ENCODE assay signal across 8 cellular contexts in genomic region chr5:160434022-160434531, GRCh38. TPM values are rescaled to one million over a fixed set of nuclear protein-coding genes. Genes with fewer than 3 reads are reported as not detected.
DNase-seq lines count a peak whose midpoint lies in the region; ATAC-seq and TF ChIP-seq lines count a peak whose summit lies in the region.

No MANE protein-coding gene starts in this region.

- no peak overlapping the region for H3K4me3 ChIP-seq in SU-DHL-6 (ENCODE audit: insufficient read depth, low read length, poor library complexity, severe bottlenecking)
- peak overlapping the region; percentile 43 for H3K4me3 ChIP-seq in neural cell (ENCODE audit: low read length)

- peak; percentile 46 for TF ChIP-seq EP300 in neural cell (conservative IDR thresholded peaks at IDR 0.05; ENCODE audit: poor library complexity, severe bottlenecking)

- TF ChIP-seq RAD21 in neural cell (conservative IDR thresholded peaks at IDR 0.05): peak; percentile 28

- DNase-seq in GM10266 (ENCODE audit: extremely low spot score) (peak; percentile 76), NOMO-1 treated with dmso at 0.1 percent for 144 hours (lab: John Stamatoyannopoulos, UW; ENCODE audit: unreplicated experiment) (no peak), left ventricle myocardium superior (no peak)
- no peak for DNase-seq in central memory CD4-positive, alpha-beta T cell

- H2AFZ ChIP-seq in SU-DHL-6 (ENCODE audit: low read depth, low read length, severe bottlenecking): no peak overlapping the region
- peak overlapping the region; percentile 28 for H2AFZ ChIP-seq in neural cell (ENCODE audit: low read depth, low read length)

- H3K27ac ChIP-seq in SU-DHL-6 (ENCODE audit: low read depth, low read length) (no peak overlapping the region), neural cell (ENCODE audit: low read length) (peak overlapping the region; percentile 53)

- H4K20me1 ChIP-seq in SU-DHL-6 (ENCODE audit: low read depth, low read length) (no peaks in the 10 kb centered on the region), neural cell (ENCODE audit: insufficient read depth) (no peaks in the 10 kb centered on the region)

- H3K4me2 ChIP-seq in SU-DHL-6 (ENCODE audit: low read depth, low read length, poor library complexity, severe bottlenecking) (peak overlapping the region; percentile 31), neural cell (ENCODE audit: low read length) (peak overlapping the region; percentile 28)

- H3K36me3 ChIP-seq in SU-DHL-6 (ENCODE audit: low read length) (peaks cover 5% of the 10 kb centered on the region; the same call in 1 of the 2 replicates), neural cell (ENCODE audit: insufficient read depth, low read length) (no peaks in the 10 kb centered on the region)

- H3K27me3 ChIP-seq in SU-DHL-6 (ENCODE audit: low read length) (no peaks in the 10 kb centered on the region), neural cell (ENCODE audit: insufficient read depth, low read depth, low read length) (no peaks in the 10 kb centered on the region)

- no peaks in the 10 kb centered on the region for H3K9me2 ChIP-seq in SU-DHL-6 (replicated peaks; ENCODE audit: insufficient read depth, low read length)
- H3K9me2 ChIP-seq in neural cell (ENCODE audit: insufficient read depth, low read length): no peaks in the 10 kb centered on the region

- H3K9ac ChIP-seq in SU-DHL-6 (ENCODE audit: low read length) (no peak overlapping the region), neural cell (ENCODE audit: low read length) (peak overlapping the region; percentile 3)

- peaks cover 14% of the 10 kb centered on the region for H3F3A ChIP-seq in SU-DHL-6 (ENCODE audit: insufficient read depth)
- H3F3A ChIP-seq in neural cell (ENCODE audit: insufficient read depth, low read length, poor library complexity, severe bottlenecking): no peaks in the 10 kb centered on the region

- intact Hi-C loops in left ventricle myocardium superior (cut with micrococcal nuclease): no loop called here

- H3K79me2 ChIP-seq in SU-DHL-6 (ENCODE audit: insufficient read depth, low read length): no peaks in the 10 kb centered on the region
- H3K79me2 ChIP-seq in neural cell (replicated peaks; ENCODE audit: insufficient read depth, low read length): no peaks in the 10 kb centered on the region

- ATAC-seq in GM19452 (IDR thresholded peaks at IDR 0.05; ENCODE audit: unreplicated experiment) (peak; percentile 67), HG03378 (IDR thresholded peaks at IDR 0.05; ENCODE audit: unreplicated experiment) (peak; percentile 76), left ventricle myocardium superior (no peak)

- TF ChIP-seq CTCF in GM10266 (IDR thresholded peaks at IDR 0.05; ENCODE audit: control insufficient read depth, insufficient read depth, low read depth, missing control alignments) (no peak), SU-DHL-6 (IDR thresholded peaks at IDR 0.05; ENCODE audit: insufficient read depth, low read length, poor library complexity, severe bottlenecking) (no peak), neural cell (IDR thresholded peaks at IDR 0.05; ENCODE audit: poor library complexity, severe bottlenecking) (no peak)

- H3K9me3 ChIP-seq in SU-DHL-6 (ENCODE audit: insufficient read depth, low read length) (no peaks in the 10 kb centered on the region), neural cell (ENCODE audit: low read length) (no peaks in the 10 kb centered on the region)

TF ChIP-seq in neural cell, 6 proteins besides CTCF, POLR2A, EP300 and RAD21:
- TF ChIP-seq EZH2 (IDR thresholded peaks at IDR 0.05; ENCODE audit: borderline replicate concordance, insufficient read depth, low read length, poor library complexity, severe bottlenecking): no peak
- no peak for TF ChIP-seq MXI1 (conservative IDR thresholded peaks at IDR 0.05; ENCODE audit: poor library complexity, severe bottlenecking)
- TF ChIP-seq TAF1 (IDR thresholded peaks at IDR 0.05; ENCODE audit: low read depth): no peak
- TF ChIP-seq, protein P1, sequence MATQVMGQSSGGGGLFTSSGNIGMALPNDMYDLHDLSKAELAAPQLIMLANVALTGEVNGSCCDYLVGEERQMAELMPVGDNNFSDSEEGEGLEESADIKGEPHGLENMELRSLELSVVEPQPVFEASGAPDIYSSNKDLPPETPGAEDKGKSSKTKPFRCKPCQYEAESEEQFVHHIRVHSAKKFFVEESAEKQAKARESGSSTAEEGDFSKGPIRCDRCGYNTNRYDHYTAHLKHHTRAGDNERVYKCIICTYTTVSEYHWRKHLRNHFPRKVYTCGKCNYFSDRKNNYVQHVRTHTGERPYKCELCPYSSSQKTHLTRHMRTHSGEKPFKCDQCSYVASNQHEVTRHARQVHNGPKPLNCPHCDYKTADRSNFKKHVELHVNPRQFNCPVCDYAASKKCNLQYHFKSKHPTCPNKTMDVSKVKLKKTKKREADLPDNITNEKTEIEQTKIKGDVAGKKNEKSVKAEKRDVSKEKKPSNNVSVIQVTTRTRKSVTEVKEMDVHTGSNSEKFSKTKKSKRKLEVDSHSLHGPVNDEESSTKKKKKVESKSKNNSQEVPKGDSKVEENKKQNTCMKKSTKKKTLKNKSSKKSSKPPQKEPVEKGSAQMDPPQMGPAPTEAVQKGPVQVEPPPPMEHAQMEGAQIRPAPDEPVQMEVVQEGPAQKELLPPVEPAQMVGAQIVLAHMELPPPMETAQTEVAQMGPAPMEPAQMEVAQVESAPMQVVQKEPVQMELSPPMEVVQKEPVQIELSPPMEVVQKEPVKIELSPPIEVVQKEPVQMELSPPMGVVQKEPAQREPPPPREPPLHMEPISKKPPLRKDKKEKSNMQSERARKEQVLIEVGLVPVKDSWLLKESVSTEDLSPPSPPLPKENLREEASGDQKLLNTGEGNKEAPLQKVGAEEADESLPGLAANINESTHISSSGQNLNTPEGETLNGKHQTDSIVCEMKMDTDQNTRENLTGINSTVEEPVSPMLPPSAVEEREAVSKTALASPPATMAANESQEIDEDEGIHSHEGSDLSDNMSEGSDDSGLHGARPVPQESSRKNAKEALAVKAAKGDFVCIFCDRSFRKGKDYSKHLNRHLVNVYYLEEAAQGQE (IDR thresholded peaks at IDR 0.05; ENCODE audit: borderline replicate concordance): peak; percentile 28
- peak; percentile 35 for TF ChIP-seq POLR2AphosphoS5 (IDR thresholded peaks at IDR 0.05)
TF ChIP-seq in neural cell: peak in this region for 2.

RNA-seq across cellular contexts. Expression of gene PTTG1, which starts 12.4 kb away (rescaled TPM):
- 42.6 and 43.2 TPM in 2 replicates for polyA plus RNA-seq in neural cell
- 16.2 and 20.7 TPM in 2 replicates for polyA minus RNA-seq in neural cell
- 1.4 TPM for total RNA-seq in left ventricle myocardium superior

RNA-seq across cellular contexts. Expression of gene SLU7, which starts 15.2 kb away (rescaled TPM):
- polyA plus RNA-seq in neural cell: 77.9 and 82.2 TPM in 2 replicates
- polyA minus RNA-seq in neural cell: 89.6 and 110 TPM in 2 replicates
- total RNA-seq in left ventricle myocardium superior: 46.5 TPM

RNA-seq across cellular contexts. Expression of gene FAM200C, which starts 34.2 kb away (rescaled TPM):
- 21.6 and 22.6 TPM in 2 replicates for polyA plus RNA-seq in neural cell
- 31.9 and 34.0 TPM in 2 replicates for polyA minus RNA-seq in neural cell
- 4.3 TPM for total RNA-seq in left ventricle myocardium superior
